8 cellular contexts compared by ENCODE assay signal in genomic region chr2:238288650-238289573, GRCh38. TPM values are rescaled to one million over a fixed set of nuclear protein-coding genes. Genes with fewer than 3 reads are reported as not detected.
DNase-seq lines count a peak whose midpoint lies in the region; ATAC-seq and TF ChIP-seq lines count a peak whose summit lies in the region.

No MANE protein-coding gene starts in this region.

- peaks cover 29 to 57% of the 10 kb centered on the region in 2 donors for H3K4me1 ChIP-seq in thyroid gland

- H3K27me3 ChIP-seq in thyroid gland = no peaks in the 10 kb centered on the region

- intact Hi-C loops in thyroid gland (cut with DNase I) = no loop called here

- H3K9ac ChIP-seq in SK-N-MC (ENCODE audit: insufficient read length) = peak overlapping the region; percentile 83

- H3K4me3 Mint-ChIP-seq in glutamatergic neuron (ENCODE audit: unreplicated experiment) = peak overlapping the region; percentile 84
- peak overlapping the region; percentile 81 for H3K4me3 Mint-ChIP-seq in osteocyte (ENCODE audit: unreplicated experiment)

- H3K27ac ChIP-seq in SK-N-MC (peak overlapping the region; percentile 49; the same call in 1 of the 2 replicates), thyroid gland (peak overlapping the region; percentile 49 to 95 (median 84))

- H3K9me3 ChIP-seq in SK-N-MC (ENCODE audit: low read depth, low read length) (no peaks in the 10 kb centered on the region), thyroid gland (no peaks in the 10 kb centered on the region)

- POLR2A ChIA-PET in GM10248 (lab: Yijun Ruan, JAX) = interaction anchor here (0.6 to 1.8 kb wide), 2 partner anchors 10 to 104 kb away, joined by 3 to 4 read pairs; no protein-coding TSS in a partner anchor

- H3K36me3 Mint-ChIP-seq in activated naive CD4-positive, alpha-beta T cell treated with anti-CD3 and anti-CD28 coated beads, Interleukin-2, amount 50 U/mL, for 72 hours = no peaks in the 10 kb centered on the region
- H3K36me3 Mint-ChIP-seq in glutamatergic neuron (ENCODE audit: unreplicated experiment) (no peaks in the 10 kb centered on the region), osteocyte (ENCODE audit: unreplicated experiment) (no peaks in the 10 kb centered on the region)

- no peaks in the 10 kb centered on the region for H3K9me3 Mint-ChIP-seq in activated naive CD4-positive, alpha-beta T cell treated with anti-CD3 and anti-CD28 coated beads, Interleukin-2, amount 50 U/mL, for 72 hours
- H3K9me3 Mint-ChIP-seq in glutamatergic neuron (ENCODE audit: unreplicated experiment) (peaks cover 5% of the 10 kb centered on the region), osteocyte (ENCODE audit: unreplicated experiment) (no peaks in the 10 kb centered on the region)

- CTCF ChIA-PET in GM10248 (lab: Yijun Ruan, JAX) = interaction anchor here (0.7 to 2.2 kb wide), 7 partner anchors 10 to 176 kb away, joined by 3 to 5 read pairs (median 4); no protein-coding TSS in a partner anchor

- 0 to 4% methylated on average over 11 to 25 of the region's 108 CpGs for WGBS in thyroid gland, 2 donors

- H3K27ac Mint-ChIP-seq in activated naive CD4-positive, alpha-beta T cell treated with anti-CD3 and anti-CD28 coated beads, Interleukin-2, amount 50 U/mL, for 72 hours = peak overlapping the region; percentile 93
- peak overlapping the region; percentile 14 for H3K27ac Mint-ChIP-seq in glutamatergic neuron (ENCODE audit: unreplicated experiment)
- H3K27ac Mint-ChIP-seq in osteocyte (ENCODE audit: unreplicated experiment) = peak overlapping the region; percentile 47

- TF ChIP-seq POLR2A in NB4 (IDR thresholded peaks at IDR 0.05; ENCODE audit: extremely low read depth, insufficient read length) (peak; percentile 53), thyroid gland (IDR thresholded peaks at IDR 0.05) (peak; percentile 54 to 82)

- peak overlapping the region; percentile 63 for H3K4me3 ChIP-seq in NB4 (ENCODE audit: low read depth, low read length)
- H3K4me3 ChIP-seq in SK-N-MC = peak overlapping the region; percentile 89
- H3K4me3 ChIP-seq in thyroid gland (replicated peaks in 1 of 3) = peak overlapping the region; percentile 18 to 81 (median 43)

- peak; percentile 87 for ATAC-seq in HG02571 (IDR thresholded peaks at IDR 0.05; ENCODE audit: unreplicated experiment)
- ATAC-seq in activated naive CD4-positive, alpha-beta T cell treated with anti-CD3 and anti-CD28 coated beads, Interleukin-2, amount 50 U/mL, for 72 hours = peak; percentile 82 to 90

- H3K4me1 Mint-ChIP-seq in glutamatergic neuron (ENCODE audit: low read depth, unreplicated experiment) (peaks cover 10% of the 10 kb centered on the region), osteocyte (ENCODE audit: unreplicated experiment) (peaks cover 43% of the 10 kb centered on the region)

- DNase-seq in GM10248 (ENCODE audit: extremely low spot score) (peak; percentile 98), NB4 (ENCODE audit: low read depth) (peak; percentile 100), SK-N-MC (ENCODE audit: low read depth, low spot score) (peak; percentile 97), glutamatergic neuron (peak; percentile 96), osteocyte (ENCODE audit: extremely low spot score, unreplicated experiment) (peak; percentile 98), thyroid gland (peak; percentile 99)
- DNase-seq in activated naive CD4-positive, alpha-beta T cell treated with anti-CD3 and anti-CD28 coated beads, Interleukin-2, amount 50 U/mL, for 72 hours (ENCODE audit: low spot score in 2 of 2) = peak; percentile 98

- TF ChIP-seq CTCF in GM10248 (IDR thresholded peaks at IDR 0.05; ENCODE audit: control extremely low read depth, extremely low read depth, low read depth, missing control alignments) (peak; percentile 35), NB4 (IDR thresholded peaks at IDR 0.05; ENCODE audit: low read depth, low read length) (peak; percentile 8), glutamatergic neuron (IDR thresholded peaks at IDR 0.05; ENCODE audit: partially characterized antibody, unreplicated experiment) (peak; percentile 42), osteocyte (IDR thresholded peaks at IDR 0.05) (peak; percentile 45), thyroid gland (IDR thresholded peaks at IDR 0.05) (peak in 3 of 6 experiments; percentile 26 to 38 (median 33))

- H3K36me3 ChIP-seq in SK-N-MC (ENCODE audit: insufficient read depth, low read length) (no peaks in the 10 kb centered on the region), thyroid gland (no peaks in the 10 kb centered on the region)

- peaks cover 4% of the 10 kb centered on the region for H3K27me3 Mint-ChIP-seq in glutamatergic neuron (ENCODE audit: unreplicated experiment)
- H3K27me3 Mint-ChIP-seq in osteocyte (ENCODE audit: unreplicated experiment) = no peaks in the 10 kb centered on the region

RNA-seq across cellular contexts. Expression of gene PER2, which starts 0.5 kb away (rescaled TPM):
- 10 to 100 TPM; 11.5 to 15.0 TPM for total RNA-seq in activated naive CD4-positive, alpha-beta T cell treated with anti-CD3 and anti-CD28 coated beads, Interleukin-2, amount 50 U/mL, for 72 hours
- total RNA-seq in glutamatergic neuron (ENCODE audit: unreplicated experiment) (3.8 TPM), osteocyte (3.7 and 5.7 TPM in 2 replicates), thyroid gland (10 to 100 TPM in 2 of 4 donors, 1 to 10 TPM in 2; 6.5 to 17.6 (median 9.6) TPM)

RNA-seq across cellular contexts. Expression of gene TRAF3IP1, which starts 31.4 kb away (rescaled TPM):
- total RNA-seq in activated naive CD4-positive, alpha-beta T cell treated with anti-CD3 and anti-CD28 coated beads, Interleukin-2, amount 50 U/mL, for 72 hours = 10 to 100 TPM in 1 of 2 donors, 1 to 10 TPM in 1; 1.0 to 11.7 TPM
- total RNA-seq in glutamatergic neuron (ENCODE audit: unreplicated experiment) (10.3 TPM), osteocyte (17.3 and 19.4 TPM in 2 replicates), thyroid gland (10 to 100 TPM; 19.5 to 24.7 (median 22.2) TPM)

RNA-seq across cellular contexts. Expression of gene HES6, which starts 49.1 kb away (rescaled TPM):
- total RNA-seq in activated naive CD4-positive, alpha-beta T cell treated with anti-CD3 and anti-CD28 coated beads, Interleukin-2, amount 50 U/mL, for 72 hours = 1 to 10 TPM; 4.7 to 5.1 TPM
- 665 TPM for total RNA-seq in glutamatergic neuron (ENCODE audit: unreplicated experiment)
- 6.2 and 6.5 TPM in 2 replicates for total RNA-seq in osteocyte
- 1 to 10 TPM; 2.9 to 9.0 (median 6.8) TPM for total RNA-seq in thyroid gland

Comparison
In these comparisons a context has a peak if more than half of its experiments do, and no peak if none do; other contexts are left out.
1. Peak in every context shown above with its lines: DNase-seq, ATAC-seq, H3K4me3 ChIP-seq and H3K27ac ChIP-seq.
2. H3K27ac Mint-ChIP-seq: peak in every context shown above with its lines; median percentile 93 in activated naive CD4-positive, alpha-beta T cell treated with anti-CD3 and anti-CD28 coated beads, Interleukin-2, amount 50 U/mL, for 72 hours; 47 in osteocyte; 14 in glutamatergic neuron.
3. RNA of gene HES6, which starts 49.1 kb away (total RNA-seq): 665 TPM in glutamatergic neuron (single experiment); 2.9 to 9.0 TPM in thyroid gland, 6.2 to 6.5 TPM in osteocyte and 4.7 to 5.1 TPM in activated naive CD4-positive, alpha-beta T cell treated with anti-CD3 and anti-CD28 coated beads, Interleukin-2, amount 50 U/mL, for 72 hours; every median in the first group is over 10 times any median in the second.